1 cellular context compared by ENCODE assay signal in the genomic region with DNA sequence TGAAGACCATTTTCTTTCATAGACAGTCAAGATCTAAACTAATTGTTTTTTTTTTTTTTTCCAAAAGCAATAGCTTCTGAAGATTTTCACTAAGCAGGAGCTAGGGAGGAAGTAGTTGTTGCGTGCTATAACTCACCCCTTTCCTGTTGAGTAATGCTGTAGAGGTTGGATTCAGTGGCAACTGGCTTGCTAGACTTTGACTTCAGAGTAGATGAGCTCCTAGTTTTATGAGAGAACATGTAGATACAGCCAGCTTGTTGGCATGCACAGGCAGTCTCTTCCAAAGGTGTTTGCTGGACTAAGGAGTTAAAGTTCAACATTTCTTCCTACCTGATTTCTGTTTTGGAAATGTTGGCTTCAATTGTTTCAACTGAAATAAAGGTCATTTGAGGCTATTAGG.
TF ChIP-seq lines count a peak whose summit lies in the region.

No MANE protein-coding gene starts in this region.

TF ChIP-seq in WTC11, 78 proteins besides CTCF, POLR2A, EP300 and RAD21 (continued from another document):
- TF ChIP-seq, protein P1, sequence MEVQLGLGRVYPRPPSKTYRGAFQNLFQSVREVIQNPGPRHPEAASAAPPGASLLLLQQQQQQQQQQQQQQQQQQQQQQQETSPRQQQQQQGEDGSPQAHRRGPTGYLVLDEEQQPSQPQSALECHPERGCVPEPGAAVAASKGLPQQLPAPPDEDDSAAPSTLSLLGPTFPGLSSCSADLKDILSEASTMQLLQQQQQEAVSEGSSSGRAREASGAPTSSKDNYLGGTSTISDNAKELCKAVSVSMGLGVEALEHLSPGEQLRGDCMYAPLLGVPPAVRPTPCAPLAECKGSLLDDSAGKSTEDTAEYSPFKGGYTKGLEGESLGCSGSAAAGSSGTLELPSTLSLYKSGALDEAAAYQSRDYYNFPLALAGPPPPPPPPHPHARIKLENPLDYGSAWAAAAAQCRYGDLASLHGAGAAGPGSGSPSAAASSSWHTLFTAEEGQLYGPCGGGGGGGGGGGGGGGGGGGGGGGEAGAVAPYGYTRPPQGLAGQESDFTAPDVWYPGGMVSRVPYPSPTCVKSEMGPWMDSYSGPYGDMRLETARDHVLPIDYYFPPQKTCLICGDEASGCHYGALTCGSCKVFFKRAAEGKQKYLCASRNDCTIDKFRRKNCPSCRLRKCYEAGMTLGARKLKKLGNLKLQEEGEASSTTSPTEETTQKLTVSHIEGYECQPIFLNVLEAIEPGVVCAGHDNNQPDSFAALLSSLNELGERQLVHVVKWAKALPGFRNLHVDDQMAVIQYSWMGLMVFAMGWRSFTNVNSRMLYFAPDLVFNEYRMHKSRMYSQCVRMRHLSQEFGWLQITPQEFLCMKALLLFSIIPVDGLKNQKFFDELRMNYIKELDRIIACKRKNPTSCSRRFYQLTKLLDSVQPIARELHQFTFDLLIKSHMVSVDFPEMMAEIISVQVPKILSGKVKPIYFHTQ (CRISPR knock-in tag; IDR thresholded peaks at IDR 0.05) = no peak
- TF ChIP-seq MXD4 (CRISPR knock-in tag; IDR thresholded peaks at IDR 0.05; ENCODE audit: borderline replicate concordance) (no peak), TEAD4 (CRISPR knock-in tag; IDR thresholded peaks at IDR 0.05) (no peak), ZNF396 (CRISPR knock-in tag; IDR thresholded peaks at IDR 0.05; ENCODE audit: borderline replicate concordance) (no peak), NR3C1 (CRISPR knock-in tag; conservative IDR thresholded peaks at IDR 0.05; ENCODE audit: low read depth) (no peak), ATF1 (CRISPR knock-in tag; IDR thresholded peaks at IDR 0.05) (no peak)
- TF ChIP-seq, protein P2, sequence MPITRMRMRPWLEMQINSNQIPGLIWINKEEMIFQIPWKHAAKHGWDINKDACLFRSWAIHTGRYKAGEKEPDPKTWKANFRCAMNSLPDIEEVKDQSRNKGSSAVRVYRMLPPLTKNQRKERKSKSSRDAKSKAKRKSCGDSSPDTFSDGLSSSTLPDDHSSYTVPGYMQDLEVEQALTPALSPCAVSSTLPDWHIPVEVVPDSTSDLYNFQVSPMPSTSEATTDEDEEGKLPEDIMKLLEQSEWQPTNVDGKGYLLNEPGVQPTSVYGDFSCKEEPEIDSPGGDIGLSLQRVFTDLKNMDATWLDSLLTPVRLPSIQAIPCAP (CRISPR knock-in tag; IDR thresholded peaks at IDR 0.05) = no peak
- TF ChIP-seq, protein P3, sequence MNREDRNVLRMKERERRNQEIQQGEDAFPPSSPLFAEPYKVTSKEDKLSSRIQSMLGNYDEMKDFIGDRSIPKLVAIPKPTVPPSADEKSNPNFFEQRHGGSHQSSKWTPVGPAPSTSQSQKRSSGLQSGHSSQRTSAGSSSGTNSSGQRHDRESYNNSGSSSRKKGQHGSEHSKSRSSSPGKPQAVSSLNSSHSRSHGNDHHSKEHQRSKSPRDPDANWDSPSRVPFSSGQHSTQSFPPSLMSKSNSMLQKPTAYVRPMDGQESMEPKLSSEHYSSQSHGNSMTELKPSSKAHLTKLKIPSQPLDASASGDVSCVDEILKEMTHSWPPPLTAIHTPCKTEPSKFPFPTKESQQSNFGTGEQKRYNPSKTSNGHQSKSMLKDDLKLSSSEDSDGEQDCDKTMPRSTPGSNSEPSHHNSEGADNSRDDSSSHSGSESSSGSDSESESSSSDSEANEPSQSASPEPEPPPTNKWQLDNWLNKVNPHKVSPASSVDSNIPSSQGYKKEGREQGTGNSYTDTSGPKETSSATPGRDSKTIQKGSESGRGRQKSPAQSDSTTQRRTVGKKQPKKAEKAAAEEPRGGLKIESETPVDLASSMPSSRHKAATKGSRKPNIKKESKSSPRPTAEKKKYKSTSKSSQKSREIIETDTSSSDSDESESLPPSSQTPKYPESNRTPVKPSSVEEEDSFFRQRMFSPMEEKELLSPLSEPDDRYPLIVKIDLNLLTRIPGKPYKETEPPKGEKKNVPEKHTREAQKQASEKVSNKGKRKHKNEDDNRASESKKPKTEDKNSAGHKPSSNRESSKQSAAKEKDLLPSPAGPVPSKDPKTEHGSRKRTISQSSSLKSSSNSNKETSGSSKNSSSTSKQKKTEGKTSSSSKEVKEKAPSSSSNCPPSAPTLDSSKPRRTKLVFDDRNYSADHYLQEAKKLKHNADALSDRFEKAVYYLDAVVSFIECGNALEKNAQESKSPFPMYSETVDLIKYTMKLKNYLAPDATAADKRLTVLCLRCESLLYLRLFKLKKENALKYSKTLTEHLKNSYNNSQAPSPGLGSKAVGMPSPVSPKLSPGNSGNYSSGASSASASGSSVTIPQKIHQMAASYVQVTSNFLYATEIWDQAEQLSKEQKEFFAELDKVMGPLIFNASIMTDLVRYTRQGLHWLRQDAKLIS (CRISPR knock-in tag; IDR thresholded peaks at IDR 0.05; ENCODE audit: borderline replicate concordance) = no peak
